Comparison of ENCODE assay signal across 24 cellular contexts in the genomic region with DNA sequence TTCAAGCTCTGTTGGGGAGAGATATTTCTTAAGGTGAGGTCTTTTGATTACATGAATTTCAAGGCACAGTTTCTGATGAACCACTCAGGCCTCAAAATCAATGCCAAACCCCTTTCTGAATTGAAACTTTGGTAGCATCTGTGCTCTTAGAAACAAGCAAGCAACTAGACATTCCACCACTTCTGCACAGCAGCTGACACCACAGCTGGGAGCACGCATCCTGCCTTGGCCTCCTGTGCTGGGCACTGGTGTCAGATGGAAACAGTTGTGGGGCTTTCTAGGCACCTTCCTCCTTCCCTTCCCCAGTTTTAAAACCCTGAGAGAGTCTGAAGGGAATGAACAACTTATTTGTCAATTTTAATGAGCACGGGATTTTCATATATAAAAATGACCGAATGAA.
DNase-seq lines count a peak whose midpoint lies in the region; ATAC-seq and TF ChIP-seq lines count a peak whose summit lies in the region.
"Had no signal": no experiment of that assay in that cellular context is flagged by ENCODE, and none has a peak within 500 bp of the region (broad histone marks: within the 10 kb centered on the region; RNA-seq: fewer than 3 reads in every experiment).

No MANE protein-coding gene starts in this region.

- no peak overlapping the region for H3K4me2 ChIP-seq in SU-DHL-6 (ENCODE audit: low read depth, low read length, poor library complexity, severe bottlenecking)

- H3K4me3 ChIP-seq in GM12865 (ENCODE audit: low read depth, low read length) (no peak overlapping the region), SU-DHL-6 (ENCODE audit: insufficient read depth, low read length, poor library complexity, severe bottlenecking) (no peak overlapping the region)
- H3K4me3 ChIP-seq: hepatocyte had no signal

- TF ChIP-seq CTCF in GM12865 (IDR thresholded peaks at IDR 0.05; ENCODE audit: insufficient read depth, low read depth, low read length, missing control alignments) (no peak), SU-DHL-6 (IDR thresholded peaks at IDR 0.05; ENCODE audit: insufficient read depth, low read length, poor library complexity, severe bottlenecking) (no peak)

- no peak overlapping the region for H3K27ac Mint-ChIP-seq in stimulated activated naive B cell treated with anti-CD40 and anti-IgM and Interleukin-4, amounts not matched to agents 10 μg/mL and 1 μg/mL and 100 μg/mL, for 72 hours
- H3K27ac Mint-ChIP-seq: activated naive CD8-positive, alpha-beta T cell treated with anti-CD3 and anti-CD28 coated beads, Interleukin-2, amount 50 U/mL, for 24 hours; stimulated activated naive CD8-positive, alpha-beta T cell treated with anti-CD3 and anti-CD28 coated beads, Interleukin-15, Interleukin-2, amounts not matched to agents 100 ng/mL and 50 ng/mL, for 24 hours had no signal

- H3K9me3 ChIP-seq in SU-DHL-6 (ENCODE audit: insufficient read depth, low read length) = no peaks in the 10 kb centered on the region
- H3K9me3 ChIP-seq: gastroesophageal sphincter, prostate gland, thoracic aorta had no signal

- peaks cover 0 to 2% of the 10 kb centered on the region in 2 donors for H3K9me3 Mint-ChIP-seq in stimulated activated naive B cell treated with anti-CD40 and anti-IgM and Interleukin-4, amounts not matched to agents 10 μg/mL and 1 μg/mL and 100 μg/mL, for 72 hours
- H3K9me3 Mint-ChIP-seq: activated naive CD8-positive, alpha-beta T cell treated with anti-CD3 and anti-CD28 coated beads, Interleukin-2, amount 50 U/mL, for 24 hours; stimulated activated naive CD8-positive, alpha-beta T cell treated with anti-CD3 and anti-CD28 coated beads, Interleukin-15, Interleukin-2, amounts not matched to agents 100 ng/mL and 50 ng/mL, for 24 hours had no signal

- no peaks in the 10 kb centered on the region for H3F3A ChIP-seq in SU-DHL-6 (ENCODE audit: insufficient read depth)

- no peaks in the 10 kb centered on the region for H3K9me2 ChIP-seq in SU-DHL-6 (replicated peaks; ENCODE audit: insufficient read depth, low read length)

- H2AFZ ChIP-seq in SU-DHL-6 (ENCODE audit: low read depth, low read length, severe bottlenecking) = peak overlapping the region; percentile 35
- H2AFZ ChIP-seq: hepatocyte had no signal

- peak; percentile 40 for ATAC-seq in GM19463 (IDR thresholded peaks at IDR 0.05; ENCODE audit: unreplicated experiment)
- no peak for ATAC-seq in stimulated activated naive B cell treated with anti-CD40 and anti-IgM and Interleukin-4, amounts not matched to agents 10 μg/mL and 1 μg/mL and 100 μg/mL, for 72 hours (replicated peaks)
- ATAC-seq: activated CD4-positive, CD25-positive, alpha-beta regulatory T cell treated with anti-CD3 and anti-CD28 coated beads, Interleukin-2, amount 50 U/mL, for 24 hours; activated naive CD8-positive, alpha-beta T cell treated with anti-CD3 and anti-CD28 coated beads, Interleukin-2, amount 50 U/mL, for 24 hours; gastroesophageal sphincter had no signal

- DNase-seq in GM12865 (ENCODE audit: low read depth) (peak; percentile 36), myocyte (ENCODE audit: low read depth) (peak; percentile 41), NCI-H345 (lab: John Stamatoyannopoulos, UW) (no peak), mucosa of gallbladder (ENCODE audit: low spot score) (no peak)
- no peak for DNase-seq in stimulated activated naive CD4-positive, alpha-beta T cell (lab: John Stamatoyannopoulos, UW)
- DNase-seq in stimulated activated naive B cell treated with anti-CD40 and anti-IgM and Interleukin-4, amounts not matched to agents 10 μg/mL and 1 μg/mL and 100 μg/mL, for 72 hours = no peak
- DNase-seq: activated effector memory CD4-positive, alpha-beta T cell treated with anti-CD3 and anti-CD28 coated beads, Interleukin-2, amount 50 U/mL, for 16 hours; activated naive CD8-positive, alpha-beta T cell treated with anti-CD3 and anti-CD28 coated beads, Interleukin-2, amount 50 U/mL, for 24 hours; activated T-cell treated with anti-CD3 and anti-CD28 coated beads for 4 hours; central memory CD4-positive, alpha-beta T cell; HCEC 1CT; NCI-H1694 treated with DMSO at 0.1 percent for 48 hours; NCI-H526 treated with DMSO at 0.1 percent for 48 hours; nucleus accumbens; SIG-M5; stimulated activated CD4-positive, alpha-beta T cell treated with anti-CD3 and anti-CD28 coated beads, Interleukin-15, amount 100 ng/mL, for 24 hours had no signal

- no peaks in the 10 kb centered on the region for H4K20me1 ChIP-seq in SU-DHL-6 (ENCODE audit: low read depth, low read length)

- H3K27me3 ChIP-seq in SU-DHL-6 (ENCODE audit: low read length) = no peaks in the 10 kb centered on the region
- H3K27me3 ChIP-seq: gastroesophageal sphincter, hepatocyte had no signal

- no peaks in the 10 kb centered on the region for H3K79me2 ChIP-seq in SU-DHL-6 (ENCODE audit: insufficient read depth, low read length)
- H3K79me2 ChIP-seq: hepatocyte had no signal

- H3K9ac ChIP-seq in SU-DHL-6 (ENCODE audit: low read length) = no peak overlapping the region

- no peak overlapping the region for H3K27ac ChIP-seq in SU-DHL-6 (ENCODE audit: low read depth, low read length)
- H3K27ac ChIP-seq: hepatocyte, prostate gland, thoracic aorta had no signal

- peaks cover 3 to 19% of the 10 kb centered on the region in 2 donors for H3K4me1 Mint-ChIP-seq in stimulated activated naive B cell treated with anti-CD40 and anti-IgM and Interleukin-4, amounts not matched to agents 10 μg/mL and 1 μg/mL and 100 μg/mL, for 72 hours

- H3K4me3 Mint-ChIP-seq in stimulated activated naive B cell treated with anti-CD40 and anti-IgM and Interleukin-4, amounts not matched to agents 10 μg/mL and 1 μg/mL and 100 μg/mL, for 72 hours = no peak overlapping the region
- H3K4me3 Mint-ChIP-seq: activated naive CD8-positive, alpha-beta T cell treated with anti-CD3 and anti-CD28 coated beads, Interleukin-2, amount 50 U/mL, for 24 hours had no signal

- no peaks in the 10 kb centered on the region for H3K36me3 ChIP-seq in SU-DHL-6 (ENCODE audit: low read length)
- H3K36me3 ChIP-seq: gastroesophageal sphincter, prostate gland, thoracic aorta had no signal

- H3K36me3 Mint-ChIP-seq in stimulated activated naive B cell treated with anti-CD40 and anti-IgM and Interleukin-4, amounts not matched to agents 10 μg/mL and 1 μg/mL and 100 μg/mL, for 72 hours = no peaks in the 10 kb centered on the region

- no peaks in the 10 kb centered on the region for H3K27me3 Mint-ChIP-seq in stimulated activated naive B cell treated with anti-CD40 and anti-IgM and Interleukin-4, amounts not matched to agents 10 μg/mL and 1 μg/mL and 100 μg/mL, for 72 hours
- H3K27me3 Mint-ChIP-seq: activated naive CD8-positive, alpha-beta T cell treated with anti-CD3 and anti-CD28 coated beads, Interleukin-2, amount 50 U/mL, for 24 hours; stimulated activated naive CD8-positive, alpha-beta T cell treated with anti-CD3 and anti-CD28 coated beads, Interleukin-15, Interleukin-2, amounts not matched to agents 100 ng/mL and 50 ng/mL, for 24 hours had no signal

Comparison
In these comparisons a context has a peak if more than half of its experiments do, and no peak if none do; other contexts are left out.
1. DNase-seq: peak in GM12865 (single experiment) and myocyte (single experiment); none in NCI-H345 (single experiment), stimulated activated naive CD4-positive, alpha-beta T cell (0 of 6), stimulated activated naive B cell treated with anti-CD40 and anti-IgM and Interleukin-4, amounts not matched to agents 10 μg/mL and 1 μg/mL and 100 μg/mL, for 72 hours (single experiment) and mucosa of gallbladder (single experiment).